In the genomic region with DNA sequence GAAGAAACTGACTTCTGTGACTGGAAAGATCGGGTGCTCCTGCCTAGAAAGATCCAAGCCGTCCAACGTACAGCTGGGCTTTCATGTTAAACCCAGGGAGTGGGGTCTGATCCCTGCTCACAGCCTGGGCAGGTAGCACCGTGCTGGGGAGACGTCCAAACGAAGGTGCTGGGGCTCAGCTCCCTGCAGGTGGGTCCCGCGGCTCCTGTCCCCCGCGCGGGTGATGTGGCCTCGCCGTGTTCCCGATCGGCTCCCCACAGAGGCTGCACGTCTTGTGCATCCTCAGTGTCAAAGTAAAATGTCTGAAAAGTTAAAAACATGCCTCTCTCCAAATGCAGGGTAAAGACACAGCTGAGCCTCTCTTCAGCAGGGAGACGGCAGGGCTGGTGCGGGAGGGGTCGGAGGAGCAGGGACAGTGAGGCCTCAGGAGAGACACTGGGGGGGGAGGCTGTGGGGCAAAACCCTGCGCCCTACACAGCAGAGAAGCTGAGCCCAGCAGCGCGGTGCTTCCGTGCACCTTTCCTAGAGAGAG, we compare ENCODE assay signal across 1 cellular context.
TF ChIP-seq lines count a peak whose summit lies in the region.

No MANE protein-coding gene starts in this region.

TF ChIP-seq in H1, 55 proteins besides CTCF, POLR2A, EP300 and RAD21 (continued from another document):
- no peak for TF ChIP-seq USF2 (IDR thresholded peaks at IDR 0.05; ENCODE audit: low read length)
- no peak for TF ChIP-seq CBX8 (IDR thresholded peaks at IDR 0.05; ENCODE audit: borderline replicate concordance, low read depth, low read length)
- no peak for TF ChIP-seq TCF12 (IDR thresholded peaks at IDR 0.05; ENCODE audit: low read depth, low read length)
- no peak for TF ChIP-seq FOSL1 (IDR thresholded peaks at IDR 0.05; ENCODE audit: insufficient read depth, low read depth, low read length)
- no peak for TF ChIP-seq KDM4A (IDR thresholded peaks at IDR 0.05; ENCODE audit: low read depth, low read length, severe bottlenecking)
- TF ChIP-seq, protein P1, sequence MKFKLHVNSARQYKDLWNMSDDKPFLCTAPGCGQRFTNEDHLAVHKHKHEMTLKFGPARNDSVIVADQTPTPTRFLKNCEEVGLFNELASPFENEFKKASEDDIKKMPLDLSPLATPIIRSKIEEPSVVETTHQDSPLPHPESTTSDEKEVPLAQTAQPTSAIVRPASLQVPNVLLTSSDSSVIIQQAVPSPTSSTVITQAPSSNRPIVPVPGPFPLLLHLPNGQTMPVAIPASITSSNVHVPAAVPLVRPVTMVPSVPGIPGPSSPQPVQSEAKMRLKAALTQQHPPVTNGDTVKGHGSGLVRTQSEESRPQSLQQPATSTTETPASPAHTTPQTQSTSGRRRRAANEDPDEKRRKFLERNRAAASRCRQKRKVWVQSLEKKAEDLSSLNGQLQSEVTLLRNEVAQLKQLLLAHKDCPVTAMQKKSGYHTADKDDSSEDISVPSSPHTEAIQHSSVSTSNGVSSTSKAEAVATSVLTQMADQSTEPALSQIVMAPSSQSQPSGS (IDR thresholded peaks at IDR 0.05; ENCODE audit: low read length) = no peak
